In genomic region chr16:27315333-27316037, GRCh38 we compare ENCODE assay signal across 8 cellular contexts. TPM values are rescaled to one million over a fixed set of nuclear protein-coding genes. Genes with fewer than 3 reads are reported as not detected.
A peak's percentile ranks its signal among the peaks of the same experiment; 100 is the strongest.
DNase-seq lines count a peak whose midpoint lies in the region; ATAC-seq, FAIRE-seq and TF ChIP-seq lines count a peak whose summit lies in the region.

No MANE protein-coding gene starts in this region.

- H3K4me3 ChIP-seq in fibroblast of villous mesenchyme (ENCODE audit: low read depth, low read length) (peak overlapping the region; percentile 90), prostate gland (peak overlapping the region in 1 of 2 donors; percentile 76)

- peaks cover 6% of the 10 kb centered on the region for H3K4me1 ChIP-seq in prostate gland (replicated peaks)

- no peaks in the 10 kb centered on the region for H3K9me3 ChIP-seq in prostate gland

- intact Hi-C loops in prostate gland (cut with DNase I): loop anchor here (5.0 kb wide), 2 partner anchors 53 to 73 kb away; no protein-coding TSS in a partner anchor

- no peak for ATAC-seq in GM21737 (IDR thresholded peaks at IDR 0.05; ENCODE audit: unreplicated experiment)

- no peak for TF ChIP-seq POLR2A in prostate gland (IDR thresholded peaks at IDR 0.05)

- WGBS in prostate gland: 23% methylated on average over 9 of the region's 9 CpGs

- peak overlapping the region; percentile 91 to 92 for H3K27ac ChIP-seq in prostate gland

- no peaks in the 10 kb centered on the region for H3K36me3 ChIP-seq in prostate gland

- TF ChIP-seq CTCF in fibroblast of villous mesenchyme (IDR thresholded peaks at IDR 0.05; ENCODE audit: insufficient read depth, low read depth, low read length) (peak; percentile 29), prostate gland (IDR thresholded peaks at IDR 0.05) (no peak)

- no peaks in the 10 kb centered on the region for H3K27me3 ChIP-seq in prostate gland (replicated peaks; ENCODE audit: insufficient read depth)

- DNase-seq in AG20443 (ENCODE audit: low spot score) (peak; percentile 58), NAMALWA (ENCODE audit: low spot score) (peak; percentile 49), activated T-helper 1 cell treated with Interleukin-2 at 50 U/mL for 16 hours (ENCODE audit: low read depth) (peak; percentile 34), fibroblast of villous mesenchyme (ENCODE audit: low read depth) (peak; percentile 89), prostate gland (ENCODE audit: low spot score) (peak; percentile 35), epidermal melanocyte (ENCODE audit: insufficient read length, low spot score) (no peak), GM19239 (ENCODE audit: insufficient read length, low spot score) (no peak)

- no peak for FAIRE-seq in GM19239 (lab: Jason Lieb, UNC)

RNA-seq across cellular contexts. Expression of gene IL4R, which starts 1.7 kb away (rescaled TPM):
- total RNA-seq in fibroblast of villous mesenchyme (25.0 and 43.2 TPM in 2 replicates), prostate gland (10 to 100 TPM; 30.7 to 89.2 TPM)

RNA-seq across cellular contexts. Expression of gene NSMCE1, which starts 46.9 kb away (rescaled TPM):
- 60.2 and 69.1 TPM in 2 replicates for total RNA-seq in fibroblast of villous mesenchyme
- total RNA-seq in prostate gland: 10 to 100 TPM; 55.4 to 71.7 TPM

Comparison
In these comparisons a context has a peak if more than half of its experiments do, and no peak if none do; other contexts are left out.
1. DNase-seq: peak in AG20443 (single experiment), NAMALWA (single experiment), activated T-helper 1 cell treated with Interleukin-2 at 50 U/mL for 16 hours (single experiment), fibroblast of villous mesenchyme (single experiment) and prostate gland (single experiment); none in epidermal melanocyte (single experiment) and GM19239 (single experiment).